Comparison of ENCODE assay signal across 3 cellular contexts in the genomic region with DNA sequence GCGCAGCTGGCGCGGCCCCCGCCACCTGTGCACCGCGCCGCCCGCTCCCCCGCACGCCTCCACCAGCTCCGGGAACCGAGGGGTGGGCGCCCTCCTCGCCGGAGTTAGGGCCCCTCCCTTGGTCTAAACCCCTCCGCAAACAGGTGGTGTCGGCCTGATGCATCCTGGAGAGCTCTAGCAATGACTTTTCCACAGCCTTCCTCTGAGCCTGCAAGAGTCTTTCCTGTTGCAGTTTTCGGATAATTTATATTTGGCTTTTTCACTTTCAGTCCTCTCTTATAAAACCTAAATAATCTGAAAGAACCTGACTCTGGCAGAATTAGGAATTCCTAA.
TF ChIP-seq lines count a peak whose summit lies in the region.

No MANE protein-coding gene starts in this region.

TF ChIP-seq in A549, 52 proteins besides CTCF, POLR2A, EP300 and RAD21:
- no peak for TF ChIP-seq HOXB5 (CRISPR knock-in tag; IDR thresholded peaks at IDR 0.05)
- TF ChIP-seq JUN (IDR thresholded peaks at IDR 0.05), result 0 out of 5 replicates have a peak, but pooled peaks of 1 of the 2 experiments have one; percentile 9
- TF ChIP-seq NR3C1 (IDR thresholded peaks at IDR 0.05), result no peak
TF ChIP-seq in A549: peak in this region for 1.

TF ChIP-seq in HCT116, 20 proteins besides CTCF, POLR2A, EP300 and RAD21:
- TF ChIP-seq CBX3 (IDR thresholded peaks at IDR 0.05; ENCODE audit: low read depth) (no peak), JUND (IDR thresholded peaks at IDR 0.05) (no peak), SRF (IDR thresholded peaks at IDR 0.05; ENCODE audit: low read depth) (no peak)

TF ChIP-seq in GM12878, 131 proteins besides CTCF, POLR2A, EP300 and RAD21:
- TF ChIP-seq STAT1 (conservative IDR thresholded peaks at IDR 0.05) (0 out of 2 replicates have a peak, but pooled peaks have one; percentile 61), IKZF1 (conservative IDR thresholded peaks at IDR 0.05) (0 out of 2 replicates have a peak, but pooled peaks have one; percentile 0), RB1 (IDR thresholded peaks at IDR 0.05; ENCODE audit: borderline replicate concordance) (peak; percentile 65; the same call in 1 of the 2 replicates), LARP7 (IDR thresholded peaks at IDR 0.05) (0 out of 2 replicates have a peak, but pooled peaks have one; percentile 8), NR2C1 (IDR thresholded peaks at IDR 0.05) (no peak), DPF2 (IDR thresholded peaks at IDR 0.05) (no peak)
